17 cellular contexts compared by ENCODE assay signal in the genomic region with DNA sequence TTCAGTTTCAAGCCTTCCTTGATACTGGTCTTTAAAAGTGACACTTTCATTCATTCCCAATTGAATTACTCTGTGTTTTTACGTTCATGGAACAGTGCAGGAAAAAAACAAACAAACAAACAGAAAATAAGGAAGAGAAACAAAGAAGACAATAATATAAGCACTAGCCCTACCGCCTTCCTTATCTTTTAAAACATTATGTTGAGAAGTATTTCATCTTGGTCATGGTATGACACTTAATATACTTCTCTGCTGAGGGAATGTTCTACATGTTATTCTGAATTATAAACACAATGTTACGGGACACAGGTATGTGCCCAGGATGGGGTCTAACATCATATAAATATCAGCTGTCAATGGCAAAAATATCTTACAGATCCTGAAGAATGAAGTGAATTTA.
DNase-seq lines count a peak whose midpoint lies in the region; ATAC-seq, FAIRE-seq and TF ChIP-seq lines count a peak whose summit lies in the region.
"Had no signal": no experiment of that assay in that cellular context is flagged by ENCODE, and none has a peak within 500 bp of the region (broad histone marks: within the 10 kb centered on the region; RNA-seq: fewer than 3 reads in every experiment).

No MANE protein-coding gene starts in this region.

- no peak for TF ChIP-seq RAD21 in K562 (CRISPR knock-in tag; conservative IDR thresholded peaks at IDR 0.05 in 1 of 2, IDR thresholded peaks at IDR 0.05 in 1 of 2)

- no peak for TF ChIP-seq CTCF in activated CD8-positive, alpha-beta T cell treated with anti-CD3 and anti-CD28 coated beads for 36 hours (IDR thresholded peaks at IDR 0.05)
- no peak for TF ChIP-seq CTCF in LNCaP clone FGC (IDR thresholded peaks at IDR 0.05; ENCODE audit: control insufficient read depth, extremely low read depth, insufficient read depth)
- TF ChIP-seq CTCF in K562 (IDR thresholded peaks at IDR 0.05 in 2 of 3, conservative IDR thresholded peaks at IDR 0.05 in 1 of 3; ENCODE audit: insufficient read depth in 2 of 3, low read depth in 1 of 3, low read length in 3 of 3), result no peak
- no peak for TF ChIP-seq CTCF in gastrocnemius medialis (IDR thresholded peaks at IDR 0.05 in 4 of 5, conservative IDR thresholded peaks at IDR 0.05 in 1 of 5)
- no peak for TF ChIP-seq CTCF in CD8-positive, alpha-beta T cell (IDR thresholded peaks at IDR 0.05)

- peak overlapping the region; percentile 64 for H3K4me2 ChIP-seq in K562 (ENCODE audit: insufficient read depth, low read length)
- H3K4me2 ChIP-seq: PC-9 had no signal

- no peak for TF ChIP-seq EP300 in K562 (IDR thresholded peaks at IDR 0.05; ENCODE audit: low read length)

- 14% methylated on average over 3 of the region's 3 CpGs for WGBS in K562 (ENCODE audit: insufficient coverage, low coverage, missing lambda C conversion rate)

- H3K27ac ChIP-seq in K562 (ENCODE audit: extremely low read depth, low read depth, low read length), result peak overlapping the region; percentile 72
- peak overlapping the region in 3 of 4 donors; percentile 57 to 73 (median 64) for H3K27ac ChIP-seq in gastrocnemius medialis
- H3K27ac ChIP-seq in CD8-positive, alpha-beta T cell (ENCODE audit: low read depth, low read length), result no peak overlapping the region
- H3K27ac ChIP-seq: PC-9 had no signal

- H3K9me3 Mint-ChIP-seq in activated CD8-positive, alpha-beta T cell treated with anti-CD3 and anti-CD28 coated beads, Interleukin-2, amount 10 ng/mL, durations not matched to agents 7 days and 5 days (ENCODE audit: insufficient read depth), result no peaks in the 10 kb centered on the region
- H3K9me3 Mint-ChIP-seq in activated CD8-positive, alpha-beta T cell treated with anti-CD3 and anti-CD28 coated beads for 36 hours, result peaks cover 15% of the 10 kb centered on the region
- H3K9me3 Mint-ChIP-seq in naive thymus-derived CD8-positive, alpha-beta T cell, result peaks cover 0 to 9% (median 6%) of the 10 kb centered on the region in 9 donors
- H3K9me3 Mint-ChIP-seq in CD8-positive, alpha-beta T cell, result peaks cover 8% of the 10 kb centered on the region
- H3K9me3 Mint-ChIP-seq: CD14-positive monocyte had no signal

- no peaks in the 10 kb centered on the region for H3K27me3 ChIP-seq in K562 (ENCODE audit: control insufficient read depth in 2 of 2, insufficient read depth in 2 of 2, low read length in 2 of 2)
- no peaks in the 10 kb centered on the region for H3K27me3 ChIP-seq in gastrocnemius medialis
- H3K27me3 ChIP-seq in CD8-positive, alpha-beta T cell (ENCODE audit: insufficient read depth, low read length), result no peaks in the 10 kb centered on the region

- H4K20me1 ChIP-seq in K562 (replicated peaks; ENCODE audit: control insufficient read depth, insufficient read depth, low read length), result no peaks in the 10 kb centered on the region

- H3K36me3 Mint-ChIP-seq in activated CD8-positive, alpha-beta T cell treated with anti-CD3 and anti-CD28 coated beads, Interleukin-2, amount 10 ng/mL, durations not matched to agents 7 days and 5 days (ENCODE audit: low read depth), result peaks cover 63% of the 10 kb centered on the region
- H3K36me3 Mint-ChIP-seq in activated CD8-positive, alpha-beta T cell treated with anti-CD3 and anti-CD28 coated beads for 36 hours (ENCODE audit: low read depth), result peaks cover 53% of the 10 kb centered on the region
- H3K36me3 Mint-ChIP-seq in naive thymus-derived CD8-positive, alpha-beta T cell, result peaks cover 26 to 65% (median 62%) of the 10 kb centered on the region in 3 donors
- peaks cover 74% of the 10 kb centered on the region for H3K36me3 Mint-ChIP-seq in CD8-positive, alpha-beta T cell

- intact Hi-C loops in activated CD8-positive, alpha-beta T cell treated with anti-CD3 and anti-CD28 coated beads for 36 hours (cut with micrococcal nuclease), result no loop called here
- intact Hi-C loops in K562 (cut with micrococcal nuclease), result loop anchor here (10.0 kb wide), 1 partner anchor 309 kb away; no protein-coding TSS in a partner anchor
- intact Hi-C loops in gastrocnemius medialis (cut with DNase I; ENCODE audit: low total_unique reads), result loop anchor here (10.0 kb wide), 1 partner anchor 309 kb away; no protein-coding TSS in a partner anchor
- intact Hi-C loops in CD8-positive, alpha-beta T cell (cut with DNase I, micrococcal nuclease), result no loop called here

- FAIRE-seq in K562 (lab: Jason Lieb, UNC), result peak; percentile 51
- FAIRE-seq: A204.1, GM12878, GM19239 had no signal

- H2AFZ ChIP-seq in K562 (ENCODE audit: low read depth, low read length), result peak overlapping the region; percentile 26; the same call in 1 of the 2 replicates
- H2AFZ ChIP-seq: PC-9 had no signal

- CTCF ChIA-PET in activated CD8-positive, alpha-beta T cell treated with anti-CD3 and anti-CD28 coated beads, Interleukin-2, amount 10 ng/mL, durations not matched to agents 7 days and 5 days (lab: Charles Lee), result interaction anchor here (1.0 to 1.6 kb wide), 2 partner anchors 10 to 314 kb away, joined by 3 to 6 read pairs; no protein-coding TSS in a partner anchor
- CTCF ChIA-PET in activated CD8-positive, alpha-beta T cell treated with anti-CD3 and anti-CD28 coated beads for 36 hours (lab: Charles Lee), result no interaction called here
- CTCF ChIA-PET in K562 (lab: Yijun Ruan, JAX; ENCODE audit: low intra/inter-chr PET ratio), result interaction anchor here (0.6 kb wide), 1 partner anchor 27 kb away, joined by 3 read pairs; no protein-coding TSS in a partner anchor
- CTCF ChIA-PET in CD8-positive, alpha-beta T cell (lab: Charles Lee), result interaction anchor here (0.5 to 1.3 kb wide), 3 partner anchors 113 to 319 kb away, joined by 3 read pairs; no protein-coding TSS in a partner anchor

- no peaks in the 10 kb centered on the region for H3K9me1 ChIP-seq in K562 (ENCODE audit: control insufficient read depth, insufficient read depth, low read length)

- no peak for TF ChIP-seq POLR2A in K562 (conservative IDR thresholded peaks at IDR 0.05)
- no peak for TF ChIP-seq POLR2A in gastrocnemius medialis (IDR thresholded peaks at IDR 0.05)

- H3K36me3 ChIP-seq in K562 (ENCODE audit: control insufficient read depth, insufficient read depth, low read length), result 0 out of 3 replicates have a peak, but pooled peaks cover 4% of the 10 kb centered on the region
- H3K36me3 ChIP-seq in gastrocnemius medialis, result no peaks in the 10 kb centered on the region
- peaks cover 14% of the 10 kb centered on the region for H3K36me3 ChIP-seq in CD8-positive, alpha-beta T cell (ENCODE audit: insufficient read depth, low read length)

- in situ Hi-C loops in K562 (cut with MboI), result no loop called here
- in situ Hi-C loops in gastrocnemius medialis (cut with MboI; ENCODE audit: low sequenced_read_pairs in 4 of 4), result no loop called here

- no peaks in the 10 kb centered on the region for H3K27me3 Mint-ChIP-seq in activated CD8-positive, alpha-beta T cell treated with anti-CD3 and anti-CD28 coated beads, Interleukin-2, amount 10 ng/mL, durations not matched to agents 7 days and 5 days (ENCODE audit: low read depth)
- H3K27me3 Mint-ChIP-seq in activated CD8-positive, alpha-beta T cell treated with anti-CD3 and anti-CD28 coated beads for 36 hours, result no peaks in the 10 kb centered on the region
- no peaks in the 10 kb centered on the region for H3K27me3 Mint-ChIP-seq in naive thymus-derived CD8-positive, alpha-beta T cell
- no peaks in the 10 kb centered on the region for H3K27me3 Mint-ChIP-seq in CD8-positive, alpha-beta T cell (ENCODE audit: low read depth)
- H3K27me3 Mint-ChIP-seq: IgD-negative memory B cell had no signal

- H3K4me3 ChIP-seq in LNCaP clone FGC (ENCODE audit: low read depth, low read length), result peak overlapping the region; percentile 16
- H3K4me3 ChIP-seq in K562, result no peak overlapping the region
- H3K4me3 ChIP-seq in gastrocnemius medialis, result no peak overlapping the region
- no peak overlapping the region for H3K4me3 ChIP-seq in CD8-positive, alpha-beta T cell (ENCODE audit: low read depth, low read length)
- H3K4me3 ChIP-seq: GM12878, PC-9 had no signal

- peak overlapping the region; percentile 35 for H3K27ac Mint-ChIP-seq in activated CD8-positive, alpha-beta T cell treated with anti-CD3 and anti-CD28 coated beads, Interleukin-2, amount 10 ng/mL, durations not matched to agents 7 days and 5 days
- H3K27ac Mint-ChIP-seq in activated CD8-positive, alpha-beta T cell treated with anti-CD3 and anti-CD28 coated beads for 36 hours, result no peak overlapping the region
- H3K27ac Mint-ChIP-seq in naive thymus-derived CD8-positive, alpha-beta T cell, result peak overlapping the region in 3 of 10 donors; percentile 6 to 37 (median 30)
- no peak overlapping the region for H3K27ac Mint-ChIP-seq in CD8-positive, alpha-beta T cell
- H3K27ac Mint-ChIP-seq: IgD-negative memory B cell had no signal

- POLR2A ChIA-PET in activated CD8-positive, alpha-beta T cell treated with anti-CD3 and anti-CD28 coated beads, Interleukin-2, amount 10 ng/mL, durations not matched to agents 7 days and 5 days (lab: Charles Lee), result interaction anchor here (0.9 to 1.0 kb wide), 2 partner anchors 41 to 176 kb away, joined by 3 to 4 read pairs; partner anchors contain the start of gene SFMBT2
- POLR2A ChIA-PET in activated CD8-positive, alpha-beta T cell treated with anti-CD3 and anti-CD28 coated beads for 36 hours (lab: Charles Lee), result no interaction called here
- POLR2A ChIA-PET in K562 (lab: Yijun Ruan, JAX), result interaction anchor here (0.9 to 1.0 kb wide), 2 partner anchors 8 to 316 kb away, joined by 3 to 4 read pairs; no protein-coding TSS in a partner anchor
- POLR2A ChIA-PET in naive thymus-derived CD8-positive, alpha-beta T cell (lab: Charles Lee), result no interaction called here
- POLR2A ChIA-PET in CD8-positive, alpha-beta T cell (lab: Charles Lee), result no interaction called here

- H3K4me1 ChIP-seq in K562 (replicated peaks in 1 of 2; ENCODE audit: control insufficient read depth in 2 of 2, insufficient read depth in 2 of 2, low read length in 2 of 2) (peaks cover 10 to 43% of the 10 kb centered on the region in 2 experiments), gastrocnemius medialis (peaks cover 4 to 18% of the 10 kb centered on the region in 2 donors)
- peaks cover 5% of the 10 kb centered on the region for H3K4me1 ChIP-seq in CD8-positive, alpha-beta T cell (ENCODE audit: insufficient read depth, low read length)

- ATAC-seq in activated CD8-positive, alpha-beta T cell treated with anti-CD3 and anti-CD28 coated beads, Interleukin-2, amount 10 ng/mL, durations not matched to agents 7 days and 5 days, result no peak
- no peak for ATAC-seq in activated CD8-positive, alpha-beta T cell treated with anti-CD3 and anti-CD28 coated beads for 36 hours
- ATAC-seq in K562 (peak; percentile 33), gastrocnemius medialis (no peak)
- no peak for ATAC-seq in naive thymus-derived CD8-positive, alpha-beta T cell
- no peak for ATAC-seq in CD8-positive, alpha-beta T cell
- ATAC-seq: GM12878, HCT116 had no signal

- DNase-seq in activated CD8-positive, alpha-beta T cell treated with anti-CD3 and anti-CD28 coated beads, Interleukin-2, amount 10 ng/mL, durations not matched to agents 7 days and 5 days, result no peak
- no peak for DNase-seq in activated CD8-positive, alpha-beta T cell treated with anti-CD3 and anti-CD28 coated beads for 36 hours
- no peak for DNase-seq in LNCaP clone FGC (ENCODE audit: low read depth)
- no peak for DNase-seq in K562 (ENCODE audit: extremely low read depth in 1 of 4, low spot score in 3 of 4)
- DNase-seq in gastrocnemius medialis, result no peak
- no peak for DNase-seq in NCI-H2196 treated with DMSO at 0.1 percent for 48 hours (lab: John Stamatoyannopoulos, UW; ENCODE audit: unreplicated experiment)
- no peak for DNase-seq in naive thymus-derived CD8-positive, alpha-beta T cell
- no peak for DNase-seq in CD8-positive, alpha-beta T cell
- DNase-seq: DMS79, NCI-H1092 had no signal

- BruUV-seq in K562 (replicated peaks; lab: Mats Ljungman, UMichigan), result no TSS peak

- H3K79me2 ChIP-seq in K562 (ENCODE audit: control insufficient read depth, insufficient read depth, low read length), result peaks cover 15% of the 10 kb centered on the region; the same call in 2 of the 3 replicates

- H3K4me3 Mint-ChIP-seq in activated CD8-positive, alpha-beta T cell treated with anti-CD3 and anti-CD28 coated beads, Interleukin-2, amount 10 ng/mL, durations not matched to agents 7 days and 5 days, result no peak overlapping the region
- H3K4me3 Mint-ChIP-seq in activated CD8-positive, alpha-beta T cell treated with anti-CD3 and anti-CD28 coated beads for 36 hours, result no peak overlapping the region
- no peak overlapping the region for H3K4me3 Mint-ChIP-seq in naive thymus-derived CD8-positive, alpha-beta T cell
- no peak overlapping the region for H3K4me3 Mint-ChIP-seq in CD8-positive, alpha-beta T cell
- H3K4me3 Mint-ChIP-seq: CD14-positive monocyte, IgD-negative memory B cell had no signal

- H3K9ac ChIP-seq in K562 (ENCODE audit: insufficient read depth in 1 of 2, low read depth in 2 of 2, low read length in 2 of 2), result peak overlapping the region in 1 of 2 experiments; percentile 48; a peak in 2 of 4 replicates

- H3K4me1 Mint-ChIP-seq in activated CD8-positive, alpha-beta T cell treated with anti-CD3 and anti-CD28 coated beads, Interleukin-2, amount 10 ng/mL, durations not matched to agents 7 days and 5 days (ENCODE audit: low read depth), result peaks cover 39% of the 10 kb centered on the region
- H3K4me1 Mint-ChIP-seq in activated CD8-positive, alpha-beta T cell treated with anti-CD3 and anti-CD28 coated beads for 36 hours (ENCODE audit: low read depth), result peaks cover 22% of the 10 kb centered on the region
- peaks cover 7 to 41% (median 15%) of the 10 kb centered on the region in 4 donors for H3K4me1 Mint-ChIP-seq in naive thymus-derived CD8-positive, alpha-beta T cell
- H3K4me1 Mint-ChIP-seq in CD8-positive, alpha-beta T cell (ENCODE audit: low read depth), result peaks cover 14% of the 10 kb centered on the region

- H3K9me3 ChIP-seq in K562 (replicated peaks; ENCODE audit: control insufficient read depth, insufficient read depth, low read depth, low read length) (peaks cover 3% of the 10 kb centered on the region; the same call in 1 of the 2 replicates), gastrocnemius medialis (no peaks in the 10 kb centered on the region)
- H3K9me3 ChIP-seq in CD8-positive, alpha-beta T cell (ENCODE audit: low read length), result no peaks in the 10 kb centered on the region

Comparison
In these comparisons a context has a peak if more than half of its experiments do, and no peak if none do; other contexts are left out.
1. POLR2A ChIA-PET loops: an anchor here in activated CD8-positive, alpha-beta T cell treated with anti-CD3 and anti-CD28 coated beads, Interleukin-2, amount 10 ng/mL, durations not matched to agents 7 days and 5 days (0.9 to 1.0 kb wide) and K562 (0.9 to 1.0 kb wide); none called in activated CD8-positive, alpha-beta T cell treated with anti-CD3 and anti-CD28 coated beads for 36 hours, naive thymus-derived CD8-positive, alpha-beta T cell and CD8-positive, alpha-beta T cell.
2. intact Hi-C loops: an anchor here in K562 (10.0 kb wide) and gastrocnemius medialis (10.0 kb wide); none called in activated CD8-positive, alpha-beta T cell treated with anti-CD3 and anti-CD28 coated beads for 36 hours and CD8-positive, alpha-beta T cell.